ENCODE assay signal across 1 cellular context in genomic region chr6:166541366-166541765, GRCh38.
TF ChIP-seq lines count a peak whose summit lies in the region.

No MANE protein-coding gene starts in this region.

TF ChIP-seq in H1, 55 proteins besides CTCF, POLR2A, EP300 and RAD21:
- TF ChIP-seq RXRA (IDR thresholded peaks at IDR 0.05; ENCODE audit: insufficient read depth, low read depth, low read length) (no peak), SIX5 (IDR thresholded peaks at IDR 0.05; ENCODE audit: low read depth, low read length) (no peak), SP4 (IDR thresholded peaks at IDR 0.05; ENCODE audit: low read length) (no peak), RFX5 (IDR thresholded peaks at IDR 0.05; ENCODE audit: borderline replicate concordance, low read depth, low read length) (no peak), CHD1 (IDR thresholded peaks at IDR 0.05; ENCODE audit: low read depth, low read length) (no peak), HDAC2 (IDR thresholded peaks at IDR 0.05; ENCODE audit: borderline replicate concordance in 1 of 2, low read depth in 2 of 2, low read length in 2 of 2) (no peak), CREB1 (IDR thresholded peaks at IDR 0.05) (no peak), ATF2 (IDR thresholded peaks at IDR 0.05; ENCODE audit: low read length) (no peak), RBBP5 (IDR thresholded peaks at IDR 0.05; ENCODE audit: borderline replicate concordance, low read depth, low read length) (no peak), E2F6 (IDR thresholded peaks at IDR 0.05) (no peak), BRCA1 (IDR thresholded peaks at IDR 0.05; ENCODE audit: low read depth, low read length) (no peak), USF2 (IDR thresholded peaks at IDR 0.05; ENCODE audit: low read length) (no peak), EGR1 (IDR thresholded peaks at IDR 0.05; ENCODE audit: borderline replicate concordance, low read depth, low read length) (no peak)
